ENCODE assay signal across 22 cellular contexts in the genomic region with DNA sequence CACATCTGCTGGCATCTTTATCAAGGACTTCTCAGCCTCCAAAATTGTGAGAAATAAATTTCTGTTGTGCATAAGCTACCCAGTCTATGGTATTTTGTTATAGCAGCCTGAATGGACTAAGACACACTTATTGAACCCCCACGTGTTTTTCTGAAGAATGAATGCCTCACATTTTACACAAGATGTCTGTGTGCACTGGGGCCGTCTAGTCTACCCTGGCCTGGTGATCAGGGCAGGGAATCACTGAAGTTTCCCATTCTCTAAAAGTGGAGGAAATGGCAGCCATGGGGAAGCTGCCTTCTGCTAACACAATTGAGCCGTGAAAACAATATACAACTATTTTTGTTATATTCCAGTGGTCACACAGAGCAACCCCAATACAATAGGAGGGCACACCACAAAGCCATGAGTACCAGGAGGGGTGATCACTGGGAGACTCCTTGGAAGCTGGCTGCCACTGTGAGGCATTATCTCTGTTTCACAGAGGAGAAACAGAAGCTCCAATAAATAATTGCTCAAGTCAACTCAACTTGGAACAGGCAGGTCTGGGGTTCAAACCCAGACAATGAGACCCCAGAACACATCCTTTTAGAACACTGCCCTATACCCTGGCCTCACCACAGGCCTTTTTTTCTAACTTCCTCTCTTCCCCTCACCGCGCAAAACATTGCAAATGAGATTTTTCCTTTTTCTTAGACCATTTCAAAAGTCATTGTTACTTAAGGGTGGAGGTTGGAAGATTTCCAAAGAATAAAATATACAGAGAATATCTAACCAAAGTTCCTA. TPM values are rescaled to one million over a fixed set of nuclear protein-coding genes. Genes with fewer than 3 reads are reported as not detected.
A peak's percentile ranks its signal among the peaks of the same experiment; 100 is the strongest.
DNase-seq lines count a peak whose midpoint lies in the region; ATAC-seq and TF ChIP-seq lines count a peak whose summit lies in the region.
"Had no signal": no experiment of that assay in that cellular context is flagged by ENCODE, and none has a peak within 500 bp of the region (broad histone marks: within the 10 kb centered on the region; RNA-seq: fewer than 3 reads in every experiment).

No MANE protein-coding gene starts in this region.

- H3K9me3 Mint-ChIP-seq in CD14-positive monocyte, result peaks cover 0 to 7% (median 2%) of the 10 kb centered on the region in 7 donors
- no peaks in the 10 kb centered on the region for H3K9me3 Mint-ChIP-seq in CD4-positive, alpha-beta T cell
- H3K9me3 Mint-ChIP-seq: activated naive CD4-positive, alpha-beta T cell treated with anti-CD3 and anti-CD28 coated beads, Interleukin-2, amount 50 U/mL, for 24 hours had no signal

- H3K4me1 ChIP-seq in SJSA1 (replicated peaks) (0 out of 2 replicates have a peak, but pooled peaks cover under 1% of the 10 kb centered on the region), right cardiac atrium (ENCODE audit: control insufficient read depth, insufficient read depth, low read length) (peaks cover 5% of the 10 kb centered on the region), gastrocnemius medialis (peaks cover 0 to 4% of the 10 kb centered on the region in 2 donors)
- H3K4me1 ChIP-seq: tibial artery had no signal

- peaks cover 2 to 10% of the 10 kb centered on the region in 2 donors for H3K36me3 Mint-ChIP-seq in CD14-positive monocyte
- H3K36me3 Mint-ChIP-seq in CD4-positive, alpha-beta T cell (ENCODE audit: low read depth), result no peaks in the 10 kb centered on the region
- H3K36me3 Mint-ChIP-seq: activated naive CD4-positive, alpha-beta T cell treated with anti-CD3 and anti-CD28 coated beads, Interleukin-2, amount 50 U/mL, for 24 hours had no signal

- TF ChIP-seq POLR2A in gastrocnemius medialis (IDR thresholded peaks at IDR 0.05), result no peak

- POLR2A ChIA-PET in CD4-positive, alpha-beta T cell (lab: Charles Lee), result no interaction called here

- H3K9me3 ChIP-seq in SJSA1 (replicated peaks) (peaks cover 27% of the 10 kb centered on the region), right cardiac atrium (ENCODE audit: control insufficient read depth, low read length) (no peaks in the 10 kb centered on the region), gastrocnemius medialis (no peaks in the 10 kb centered on the region)
- no peaks in the 10 kb centered on the region for H3K9me3 ChIP-seq in CD4-positive, alpha-beta T cell (ENCODE audit: control insufficient read depth, low read length)

- TF ChIP-seq CTCF in CD14-positive monocyte (IDR thresholded peaks at IDR 0.05) (no peak), gastrocnemius medialis (IDR thresholded peaks at IDR 0.05 in 4 of 5, conservative IDR thresholded peaks at IDR 0.05 in 1 of 5) (no peak)
- no peak for TF ChIP-seq CTCF in CD4-positive, alpha-beta T cell (IDR thresholded peaks at IDR 0.05)

- peaks cover 63% of the 10 kb centered on the region for H3K4me1 Mint-ChIP-seq in CD14-positive monocyte
- peaks cover 4% of the 10 kb centered on the region for H3K4me1 Mint-ChIP-seq in CD4-positive, alpha-beta T cell (ENCODE audit: low read depth)
- H3K4me1 Mint-ChIP-seq: H9 had no signal

- H3K27ac ChIP-seq in SJSA1, result no peak overlapping the region
- H3K27ac ChIP-seq in right cardiac atrium (ENCODE audit: low read length), result peak overlapping the region; percentile 93
- peak overlapping the region; percentile 26 to 62 (median 55) for H3K27ac ChIP-seq in gastrocnemius medialis
- H3K27ac ChIP-seq in CD4-positive, alpha-beta T cell (ENCODE audit: low read depth, low read length), result no peak overlapping the region
- H3K27ac ChIP-seq: tibial artery had no signal

- peak overlapping the region; percentile 91 to 98 (median 96) for H3K27ac Mint-ChIP-seq in CD14-positive monocyte
- H3K27ac Mint-ChIP-seq in CD4-positive, alpha-beta T cell, result no peak overlapping the region
- H3K27ac Mint-ChIP-seq: activated CD4-positive, alpha-beta memory T cell treated with anti-CD3 and anti-CD28 coated beads, Interleukin-2, amount 10 ng/mL, durations not matched to agents 7 days and 5 days; activated naive CD4-positive, alpha-beta T cell treated with anti-CD3 and anti-CD28 coated beads, Interleukin-2, amount 50 U/mL, for 24 hours; H9; T-helper 17 cell had no signal

- peaks cover 0 to 9% (median 0%) of the 10 kb centered on the region in 3 donors for H3K27me3 Mint-ChIP-seq in CD14-positive monocyte (ENCODE audit: low read depth in 3 of 3)
- H3K27me3 Mint-ChIP-seq in CD4-positive, alpha-beta T cell, result no peaks in the 10 kb centered on the region
- H3K27me3 Mint-ChIP-seq: activated CD4-positive, alpha-beta memory T cell treated with anti-CD3 and anti-CD28 coated beads, Interleukin-2, amount 10 ng/mL, durations not matched to agents 7 days and 5 days; activated naive CD4-positive, alpha-beta T cell treated with anti-CD3 and anti-CD28 coated beads, Interleukin-2, amount 50 U/mL, for 24 hours; naive B cell; T-helper 17 cell had no signal

- in situ Hi-C loops in gastrocnemius medialis (cut with MboI; ENCODE audit: low sequenced_read_pairs in 4 of 4), result loop anchor here in 2 of 4 donors (25.0 kb wide), 2 partner anchors 359 to 459 kb away; a partner anchor contains a TSS

- H3K27me3 ChIP-seq in SJSA1 (replicated peaks), result peaks cover 3% of the 10 kb centered on the region; the same call in 1 of the 2 replicates
- H3K27me3 ChIP-seq in right cardiac atrium (ENCODE audit: control insufficient read depth, insufficient read depth), result no peaks in the 10 kb centered on the region
- no peaks in the 10 kb centered on the region for H3K27me3 ChIP-seq in gastrocnemius medialis
- H3K27me3 ChIP-seq in CD4-positive, alpha-beta T cell (ENCODE audit: control insufficient read depth, insufficient read depth, low read length), result no peaks in the 10 kb centered on the region
- H3K27me3 ChIP-seq: tibial artery had no signal

- H3K4me3 ChIP-seq in SJSA1 (no peak overlapping the region), right cardiac atrium (ENCODE audit: low read length) (no peak overlapping the region), gastrocnemius medialis (no peak overlapping the region)
- H3K4me3 ChIP-seq: tibial artery had no signal

- intact Hi-C loops in CD14-positive monocyte (cut with micrococcal nuclease), result no loop called here
- intact Hi-C loops in right cardiac atrium (cut with DNase I), result no loop called here
- intact Hi-C loops in gastrocnemius medialis (cut with DNase I; ENCODE audit: low total_unique reads), result no loop called here
- intact Hi-C loops in CD4-positive, alpha-beta T cell (cut with DNase I, micrococcal nuclease), result no loop called here

- no peak for DNase-seq in CD14-positive monocyte (ENCODE audit: low spot score)
- DNase-seq in SJSA1 (ENCODE audit: low read depth in 1 of 2, low spot score in 2 of 2), result peak; percentile 63 to 77
- no peak for DNase-seq in right cardiac atrium
- DNase-seq in gastrocnemius medialis, result no peak
- DNase-seq in CD4-positive, alpha-beta T cell, result no peak
- no peak for DNase-seq in HK-2 (ENCODE audit: unreplicated experiment)
- DNase-seq in SKM-1 treated with dmso at 0.1 percent for 144 hours (lab: John Stamatoyannopoulos, UW; ENCODE audit: unreplicated experiment), result no peak
- no peak for DNase-seq in COLO668 (lab: John Stamatoyannopoulos, UW; ENCODE audit: unreplicated experiment)
- DNase-seq: activated CD4-positive, alpha-beta memory T cell treated with anti-CD3 and anti-CD28 coated beads, Interleukin-2, amount 10 ng/mL, durations not matched to agents 7 days and 5 days; activated T-cell treated with anti-CD3 and anti-CD28 coated beads, Interleukin-2, amount 50 U/mL, for 4 hours; foreskin fibroblast; H9; IMR-90; mammary epithelial cell; naive B cell; NCI-H2029; NCI-H510A treated with DMSO at 0.1 percent for 48 hours; stimulated activated CD4-positive, alpha-beta T cell treated with anti-CD3 and anti-CD28 coated beads, Interleukin-12 subunit alpha, Interleukin-12 subunit beta, amount 100 ng/mL, for 4 hours; T-helper 17 cell; tibial artery had no signal

- WGBS in right cardiac atrium, result 59% methylated on average over 5 of the region's 5 CpGs

- CTCF ChIA-PET in CD4-positive, alpha-beta T cell (lab: Charles Lee), result interaction anchor here (0.6 kb wide), 1 partner anchor 22 kb away, joined by 3 read pairs; no protein-coding TSS in a partner anchor

- no peaks in the 10 kb centered on the region for H3K36me3 ChIP-seq in SJSA1
- no peaks in the 10 kb centered on the region for H3K36me3 ChIP-seq in gastrocnemius medialis
- H3K36me3 ChIP-seq: tibial artery had no signal

- ATAC-seq in right cardiac atrium, result peak in 1 of 2 donors; percentile 78
- peak in 1 of 2 donors; percentile 26 for ATAC-seq in gastrocnemius medialis
- ATAC-seq in CD4-positive, alpha-beta T cell (ENCODE audit: poor library complexity), result no peak
- ATAC-seq: activated T-cell treated with anti-CD3 and anti-CD28 coated beads, Interleukin-2, amount 50 U/mL, for 4 hours; T-helper 17 cell had no signal

- no peak overlapping the region for H3K4me3 Mint-ChIP-seq in CD14-positive monocyte
- no peak overlapping the region for H3K4me3 Mint-ChIP-seq in CD4-positive, alpha-beta T cell
- H3K4me3 Mint-ChIP-seq: activated CD4-positive, alpha-beta memory T cell treated with anti-CD3 and anti-CD28 coated beads, Interleukin-2, amount 10 ng/mL, durations not matched to agents 7 days and 5 days; activated naive CD4-positive, alpha-beta T cell treated with anti-CD3 and anti-CD28 coated beads, Interleukin-2, amount 50 U/mL, for 24 hours; activated T-cell treated with anti-CD3 and anti-CD28 coated beads, Interleukin-2, amount 50 U/mL, for 4 hours; H9; T-helper 17 cell had no signal

RNA-seq across cellular contexts. Expression of a gene that starts 18.3 kb away (rescaled TPM):
- polyA plus RNA-seq in CD14-positive monocyte (100 to 1,000 TPM; 647 to 963 TPM), right cardiac atrium (36.8 TPM)
- total RNA-seq in SJSA1 (2014; rRNA removed; shearing (Covaris generic)), result 537 and 538 TPM in 2 replicates
- total RNA-seq in right cardiac atrium (10 to 100 TPM; 38.1 to 57.0 (median 48.4) TPM), gastrocnemius medialis (10 to 100 TPM; 36.7 to 46.9 (median 40.6) TPM)
- 10 to 100 TPM; 43.0 to 44.0 TPM for total RNA-seq in CD4-positive, alpha-beta T cell

RNA-seq across cellular contexts. Expression of a gene that starts 57.5 kb away (rescaled TPM):
- polyA plus RNA-seq in CD14-positive monocyte (10 to 100 TPM; 28.0 to 29.2 TPM), right cardiac atrium (0.05 TPM)
- 0.18 and 0.34 TPM in 2 replicates for total RNA-seq in SJSA1 (2014; rRNA removed; shearing (Covaris generic))
- total RNA-seq in right cardiac atrium (under 1 TPM in 2 of 4 donors, not detected in 2; 0.11 to 0.62 TPM), gastrocnemius medialis (1 to 10 TPM in 2 of 4 donors, under 1 TPM in 1, not detected in 1; 0.59 to 1.3 (median 1.3) TPM)
- under 1 TPM; 0.25 to 0.95 TPM for total RNA-seq in CD4-positive, alpha-beta T cell
- total RNA-seq: Daoy had no signal

Comparison
In these comparisons a context has a peak if more than half of its experiments do, and no peak if none do; other contexts are left out.
1. DNase-seq: peak in SJSA1 (2 of 2); none in CD14-positive monocyte (single experiment), right cardiac atrium (0 of 3), gastrocnemius medialis (0 of 2), CD4-positive, alpha-beta T cell (0 of 10), HK-2 (single experiment), SKM-1 treated with dmso at 0.1 percent for 144 hours (single experiment) and COLO668 (single experiment).
2. H3K27ac ChIP-seq: peak in right cardiac atrium (single experiment) and gastrocnemius medialis (4 of 4); none in SJSA1 (single experiment) and CD4-positive, alpha-beta T cell (single experiment).